23 cellular contexts compared by ENCODE assay signal in genomic region chr9:127473501-127473900, GRCh38.
"Had no signal": no experiment of that assay in that cellular context is flagged by ENCODE, and none has a peak within 500 bp of the region (broad histone marks: within the 10 kb centered on the region; RNA-seq: fewer than 3 reads in every experiment).

No MANE protein-coding gene starts in this region.

- DNase-seq: activated CD4-positive, alpha-beta T cell treated with anti-CD3 and anti-CD28 coated beads for 4 hours; activated CD8-positive, alpha-beta memory T cell treated with anti-CD3 and anti-CD28 coated beads, Interleukin-2, amount 50 U/mL, for 4 hours; activated CD8-positive, alpha-beta T cell treated with anti-CD3 and anti-CD28 coated beads for 36 hours; activated naive CD4-positive, alpha-beta T cell; activated naive CD8-positive, alpha-beta T cell treated with anti-CD3 and anti-CD28 coated beads, Interleukin-2, amount 50 U/mL, for 24 hours; amniotic stem cell; body of pancreas; NCI-H1092; NCI-H1417 treated with DMSO at 0.1 percent for 48 hours; NCI-H1694; NCI-H2029; NCI-H2107; NCI-H345; NCI-H510A; NCI-H526 treated with DMSO at 0.1 percent for 48 hours; NK-92 treated with Interleukin-12 subunit alpha and Interleukin-12 subunit beta, amount 100 ng/mL, for 24 hours; OCI-M1; RPMI8226; SHP77 treated with DMSO at 0.1 percent for 48 hours had no signal

- ATAC-seq: activated CD4-positive, CD25-positive, alpha-beta regulatory T cell treated with anti-CD3 and anti-CD28 coated beads, Interleukin-2, amount 50 U/mL, for 24 hours; activated CD8-positive, alpha-beta T cell treated with anti-CD3 and anti-CD28 coated beads for 36 hours; activated naive CD8-positive, alpha-beta T cell treated with anti-CD3 and anti-CD28 coated beads, Interleukin-2, amount 50 U/mL, for 24 hours; body of pancreas; Panc1 had no signal

- H3K27me3 ChIP-seq: ascending aorta, body of pancreas had no signal

- H3K27ac ChIP-seq: ascending aorta, body of pancreas, KMS-11 had no signal

- H3K4me2 ChIP-seq: KMS-11 had no signal

- H3K9ac ChIP-seq: KMS-11 had no signal

- H3K4me3 ChIP-seq: ascending aorta, body of pancreas had no signal

- H3K9me3 ChIP-seq: ascending aorta, body of pancreas had no signal

- H3K4me1 ChIP-seq: ascending aorta, body of pancreas had no signal
